1 cellular context compared by ENCODE assay signal in genomic region chr15:75109021-75109690, GRCh38.
TF ChIP-seq lines count a peak whose summit lies in the region.

No MANE protein-coding gene starts in this region.

TF ChIP-seq in HEK293, 187 proteins besides CTCF, POLR2A, EP300 and RAD21:
- no peak for TF ChIP-seq ZNF560 (tag by site-specific recombination; IDR thresholded peaks at IDR 0.05; ENCODE audit: borderline replicate concordance)
- no peak for TF ChIP-seq ZNF2 (tag by site-specific recombination; IDR thresholded peaks at IDR 0.05)
- TF ChIP-seq ZNF837 (tag by site-specific recombination; IDR thresholded peaks at IDR 0.05), result no peak
- no peak for TF ChIP-seq KLF10 (tag by site-specific recombination; IDR thresholded peaks at IDR 0.05)
- TF ChIP-seq BCL6B (tag by site-specific recombination; IDR thresholded peaks at IDR 0.05), result no peak
- no peak for TF ChIP-seq ZNF18 (tag by site-specific recombination; IDR thresholded peaks at IDR 0.05)
- 0 out of 2 replicates have a peak, but pooled peaks have one; percentile 23 for TF ChIP-seq KLF1 (tag by site-specific recombination; IDR thresholded peaks at IDR 0.05)
- TF ChIP-seq SP3 (tag by site-specific recombination; IDR thresholded peaks at IDR 0.05), result no peak
TF ChIP-seq in HEK293: peak in this region for 1.
